6 cellular contexts compared by ENCODE assay signal in the genomic region with DNA sequence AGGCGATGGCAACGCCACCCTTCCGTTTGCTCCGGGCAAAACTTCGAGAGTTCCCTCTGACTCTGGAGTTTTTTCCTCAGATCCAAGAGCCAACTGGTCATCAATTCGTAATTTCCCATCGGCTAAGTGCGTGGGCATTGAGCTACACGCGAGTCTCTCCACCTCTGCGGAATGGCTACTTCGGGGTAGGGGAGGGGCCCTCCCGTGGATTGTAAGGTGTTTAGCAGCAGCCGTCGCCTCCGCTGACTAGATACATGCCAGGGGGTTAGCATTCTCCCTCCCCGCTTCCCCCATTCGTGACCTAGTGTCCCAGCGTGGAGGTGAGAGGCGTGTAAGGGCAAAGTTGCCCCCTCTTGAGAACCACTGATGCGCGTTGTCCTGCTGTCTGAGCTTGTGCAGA. TPM values are rescaled to one million over a fixed set of nuclear protein-coding genes. Genes with fewer than 3 reads are reported as not detected.
"Had no signal": no experiment of that assay in that cellular context is flagged by ENCODE, and none has a peak within 500 bp of the region (broad histone marks: within the 10 kb centered on the region; RNA-seq: fewer than 3 reads in every experiment).

No MANE protein-coding gene starts in this region.

RNA-seq across cellular contexts. Expression of a gene that starts 21.8 kb away (rescaled TPM):
- polyA plus RNA-seq: adipose tissue, ovary, sigmoid colon, SK-N-SH, small intestine, thymus had no signal
